In the genomic region with DNA sequence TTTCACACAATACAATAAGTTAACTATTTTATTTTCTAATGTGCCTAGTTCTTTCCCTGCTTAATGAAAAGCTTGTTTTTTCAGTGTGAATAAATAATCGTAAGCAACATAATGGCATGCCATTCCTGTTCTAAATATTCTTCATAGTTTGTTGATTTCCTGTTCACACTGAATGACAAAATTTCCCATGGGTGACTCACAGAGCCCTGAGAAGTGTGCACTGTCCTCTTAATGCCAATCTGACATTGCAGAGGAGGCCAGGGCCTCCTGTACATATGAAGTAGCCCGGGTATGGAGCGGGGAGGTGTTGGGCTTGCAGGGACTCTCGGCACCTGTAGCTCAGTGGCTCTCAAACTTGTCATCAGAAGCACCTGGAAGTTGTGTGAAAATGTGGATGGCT, we compare ENCODE assay signal across 24 cellular contexts. TPM values are rescaled to one million over a fixed set of nuclear protein-coding genes. Genes with fewer than 3 reads are reported as not detected.
"Had no signal": no experiment of that assay in that cellular context is flagged by ENCODE, and none has a peak within 500 bp of the region (broad histone marks: within the 10 kb centered on the region; RNA-seq: fewer than 3 reads in every experiment).

No MANE protein-coding gene starts in this region.

- H3K9me3 ChIP-seq: ascending aorta, left lung, mucosa of descending colon, neutrophil, tibial nerve had no signal

- H3K36me3 ChIP-seq: ascending aorta, left lung, neutrophil, tibial nerve had no signal

- H3K4me1 Mint-ChIP-seq: activated B cell treated with CpG ODN at 0.5 μM for 24 hours, endodermal cell had no signal

- H3K4me3 Mint-ChIP-seq: activated B cell treated with CpG ODN at 0.5 μM for 24 hours; activated T-helper 1 cell treated with anti-CD3 and anti-CD28 coated beads, Interleukin-12 subunit alpha, Interleukin-12 subunit beta, Interleukin-2, Interleukin-4 antibody, amounts not matched to agents 30 ng/mL and 10 ng/mL and 1 ng/mL, durations not matched to agents 14 hours and 24 hours and 36 hours; endodermal cell; memory B cell; naive thymus-derived CD4-positive, alpha-beta T cell; stimulated activated naive B cell treated with anti-CD40 and anti-IgM and Interleukin-4, amounts not matched to agents 10 μg/mL and 1 μg/mL and 100 μg/mL, for 72 hours had no signal

- FAIRE-seq: keratinocyte, TTC549 had no signal

- H3K27ac Mint-ChIP-seq: activated B cell treated with CpG ODN at 0.5 μM for 24 hours; activated T-helper 1 cell treated with anti-CD3 and anti-CD28 coated beads, Interleukin-12 subunit alpha, Interleukin-12 subunit beta, Interleukin-2, Interleukin-4 antibody, amounts not matched to agents 30 ng/mL and 10 ng/mL and 1 ng/mL, durations not matched to agents 14 hours and 24 hours and 36 hours; endodermal cell; memory B cell; naive thymus-derived CD4-positive, alpha-beta T cell; stimulated activated naive B cell treated with anti-CD40 and anti-IgM and Interleukin-4, amounts not matched to agents 10 μg/mL and 1 μg/mL and 100 μg/mL, for 72 hours had no signal

- H3K27me3 ChIP-seq: ascending aorta, hepatocyte, left lung, neutrophil, tibial nerve had no signal

- DNase-seq: activated B cell treated with CpG ODN at 0.5 μM for 24 hours; activated CD4-positive, alpha-beta T cell treated with anti-CD3 and anti-CD28 coated beads for 48 hours; activated CD8-positive, alpha-beta memory T cell treated with anti-CD3 and anti-CD28 coated beads for 24 hours; dorsolateral prefrontal cortex; endodermal cell; left lung; mucosa of descending colon; naive thymus-derived CD4-positive, alpha-beta T cell; stimulated activated CD4-positive, alpha-beta T cell treated with anti-CD3 and anti-CD28 coated beads, Interleukin-4, amount 100 ng/mL, for 1 hour; stimulated activated naive B cell treated with anti-CD40 and anti-IgM and Interleukin-4, amounts not matched to agents 10 μg/mL and 1 μg/mL and 100 μg/mL, for 72 hours; substantia nigra had no signal

- H3K27ac ChIP-seq: ascending aorta, dorsolateral prefrontal cortex, hepatocyte, left lung, neutrophil, parathyroid adenoma, tibial nerve had no signal

- H3K4me3 ChIP-seq: ascending aorta, dorsolateral prefrontal cortex, hepatocyte, left lung, mucosa of descending colon, tibial nerve had no signal

- ATAC-seq: left lung; mucosa of descending colon; naive thymus-derived CD4-positive, alpha-beta T cell; stimulated activated naive B cell treated with anti-CD40 and anti-IgM and Interleukin-4, amounts not matched to agents 10 μg/mL and 1 μg/mL and 100 μg/mL, for 72 hours had no signal

- H3K36me3 Mint-ChIP-seq: stimulated activated naive B cell treated with anti-CD40 and anti-IgM and Interleukin-4, amounts not matched to agents 10 μg/mL and 1 μg/mL and 100 μg/mL, for 72 hours had no signal

- H3K9me3 Mint-ChIP-seq: activated B cell treated with CpG ODN at 0.5 μM for 24 hours, memory B cell had no signal

RNA-seq across cellular contexts. Expression of gene CCR3, which starts 24.3 kb away (rescaled TPM):
- total RNA-seq: activated B cell treated with CpG ODN at 0.5 μM for 24 hours; activated T-helper 1 cell treated with anti-CD3 and anti-CD28 coated beads, Interleukin-12 subunit alpha, Interleukin-12 subunit beta, Interleukin-2, Interleukin-4 antibody, amounts not matched to agents 30 ng/mL and 10 ng/mL and 1 ng/mL, durations not matched to agents 14 hours and 24 hours and 36 hours; ascending aorta; chondrocyte; endodermal cell; glomerular endothelial cell; hepatocyte; skeletal muscle tissue; tibial nerve had no signal
- polyA plus RNA-seq: esophagus; naive thymus-derived CD4-positive, alpha-beta T cell had no signal

RNA-seq across cellular contexts. Expression of gene CCR1, which starts 58.5 kb away (rescaled TPM):
- total RNA-seq: chondrocyte, glomerular endothelial cell had no signal
- polyA plus RNA-seq: keratinocyte had no signal
